17 cellular contexts compared by ENCODE assay signal in the genomic region with DNA sequence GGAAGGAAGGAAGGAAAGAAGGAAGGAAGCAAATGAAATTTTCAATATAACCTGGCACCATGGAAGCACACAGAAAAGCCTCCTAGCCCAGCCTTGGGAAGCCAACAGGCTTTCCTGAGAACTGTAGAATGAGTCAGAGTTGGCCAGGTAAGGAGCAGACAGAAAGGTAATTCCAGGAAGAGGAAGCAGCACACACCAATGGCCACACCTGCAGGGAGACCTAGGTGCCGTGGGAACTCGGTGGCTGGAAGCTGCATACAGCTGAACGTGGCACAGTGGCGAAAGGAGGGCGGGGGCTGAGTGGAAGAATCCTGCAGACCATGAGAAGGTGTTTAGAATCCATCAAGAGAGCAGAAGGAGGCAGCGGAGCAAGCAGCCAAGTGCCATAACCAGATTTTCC.
DNase-seq lines count a peak whose midpoint lies in the region; ATAC-seq and TF ChIP-seq lines count a peak whose summit lies in the region.
"Had no signal": no experiment of that assay in that cellular context is flagged by ENCODE, and none has a peak within 500 bp of the region (broad histone marks: within the 10 kb centered on the region; RNA-seq: fewer than 3 reads in every experiment).

No MANE protein-coding gene starts in this region.

- POLR2A ChIA-PET in activated CD4-positive, alpha-beta T cell treated with anti-CD3 and anti-CD28 coated beads for 36 hours (lab: Charles Lee), result no interaction called here

- H3K27me3 ChIP-seq in colonic mucosa (no peaks in the 10 kb centered on the region), transverse colon (no peaks in the 10 kb centered on the region)

- no peaks in the 10 kb centered on the region for H3K36me3 Mint-ChIP-seq in activated CD4-positive, alpha-beta T cell treated with anti-CD3 and anti-CD28 coated beads for 36 hours (ENCODE audit: low read depth)

- H3K4me3 ChIP-seq in colonic mucosa (no peak overlapping the region), transverse colon (no peak overlapping the region)
- H3K4me3 ChIP-seq: GM23248 had no signal

- no peak for ATAC-seq in GM21526 (IDR thresholded peaks at IDR 0.05; ENCODE audit: low FRiP score, unreplicated experiment)
- ATAC-seq in activated CD4-positive, alpha-beta T cell treated with anti-CD3 and anti-CD28 coated beads for 36 hours, result no peak

- TF ChIP-seq EP300 in transverse colon (IDR thresholded peaks at IDR 0.05; ENCODE audit: low read depth), result no peak

- TF ChIP-seq CTCF in colonic mucosa (IDR thresholded peaks at IDR 0.05) (no peak), transverse colon (IDR thresholded peaks at IDR 0.05) (no peak)

- no peak overlapping the region for H3K4me3 Mint-ChIP-seq in activated CD4-positive, alpha-beta T cell treated with anti-CD3 and anti-CD28 coated beads for 36 hours

- H3K27ac ChIP-seq in colonic mucosa, result peak overlapping the region; percentile 1
- no peak overlapping the region for H3K27ac ChIP-seq in transverse colon
- H3K27ac ChIP-seq: GM23248 had no signal

- WGBS in transverse colon (ENCODE audit: low coverage in 1 of 2), 2 donors, result 74 to 78% methylated on average over 6 of the region's 6 CpGs

- peaks cover 5% of the 10 kb centered on the region for H3K4me1 Mint-ChIP-seq in activated CD4-positive, alpha-beta T cell treated with anti-CD3 and anti-CD28 coated beads for 36 hours

- CTCF ChIA-PET in activated CD4-positive, alpha-beta T cell treated with anti-CD3 and anti-CD28 coated beads for 36 hours (lab: Charles Lee), result no interaction called here

- no peak overlapping the region for H3K9ac ChIP-seq in colonic mucosa (ENCODE audit: low read depth in 2 of 2, low read length in 2 of 2)
- H3K9ac ChIP-seq: GM23248 had no signal

- H3K27ac Mint-ChIP-seq in activated CD4-positive, alpha-beta T cell treated with anti-CD3 and anti-CD28 coated beads for 36 hours, result no peak overlapping the region

- no peaks in the 10 kb centered on the region for H3K4me1 ChIP-seq in colonic mucosa
- peaks cover 0 to 23% (median 8%) of the 10 kb centered on the region in 4 donors for H3K4me1 ChIP-seq in transverse colon

- no peak for TF ChIP-seq POLR2A in transverse colon (IDR thresholded peaks at IDR 0.05)

- H3K9me3 Mint-ChIP-seq in activated CD4-positive, alpha-beta T cell treated with anti-CD3 and anti-CD28 coated beads for 36 hours (ENCODE audit: low read depth), result no peaks in the 10 kb centered on the region

- H3K9me3 ChIP-seq in colonic mucosa (no peaks in the 10 kb centered on the region), transverse colon (no peaks in the 10 kb centered on the region)
- H3K9me3 ChIP-seq: Caco-2 had no signal

- H3K27me3 Mint-ChIP-seq in activated CD4-positive, alpha-beta T cell treated with anti-CD3 and anti-CD28 coated beads for 36 hours, result no peaks in the 10 kb centered on the region

- in situ Hi-C loops in transverse colon (cut with MboI; ENCODE audit: low pct_ligation_motif_present in 1 of 4, low pct_unique_long_range_greater_than_20kb in 1 of 4, low sequenced_read_pairs in 3 of 4), result no loop called here

- DNase-seq in HPDE6-E6E7 (ENCODE audit: extremely low spot score), result peak; percentile 29
- peak; percentile 63 for DNase-seq in colonic mucosa
- peak; percentile 58 for DNase-seq in kidney tubule cell (ENCODE audit: low spot score)
- peak; percentile 43 for DNase-seq in transverse colon
- DNase-seq in COLO668 (lab: John Stamatoyannopoulos, UW; ENCODE audit: unreplicated experiment), result no peak
- no peak for DNase-seq in activated CD4-positive, alpha-beta T cell treated with anti-CD3 and anti-CD28 coated beads for 36 hours
- DNase-seq: ACHN, AML-193, Caco-2, GM23248, MV-4-11, NCI-H1417, NCI-H187 treated with DMSO at 0.1 percent for 48 hours, NCI-H446, NCI-H69, SIG-M5 had no signal

- H3K36me3 ChIP-seq in colonic mucosa (no peaks in the 10 kb centered on the region), transverse colon (no peaks in the 10 kb centered on the region)

- intact Hi-C loops in colonic mucosa (cut with DNase I) (no loop called here), transverse colon (cut with DNase I; ENCODE audit: low total_unique reads) (no loop called here)
- intact Hi-C loops in activated CD4-positive, alpha-beta T cell treated with anti-CD3 and anti-CD28 coated beads for 36 hours (cut with DNase I, micrococcal nuclease), result no loop called here

Comparison
In these comparisons a context has a peak if more than half of its experiments do, and no peak if none do; other contexts are left out.
1. DNase-seq: peak in HPDE6-E6E7 (single experiment), colonic mucosa (single experiment), kidney tubule cell (single experiment) and transverse colon (single experiment); none in COLO668 (single experiment) and activated CD4-positive, alpha-beta T cell treated with anti-CD3 and anti-CD28 coated beads for 36 hours (single experiment).